Comparison of ENCODE assay signal across 18 cellular contexts in the genomic region with DNA sequence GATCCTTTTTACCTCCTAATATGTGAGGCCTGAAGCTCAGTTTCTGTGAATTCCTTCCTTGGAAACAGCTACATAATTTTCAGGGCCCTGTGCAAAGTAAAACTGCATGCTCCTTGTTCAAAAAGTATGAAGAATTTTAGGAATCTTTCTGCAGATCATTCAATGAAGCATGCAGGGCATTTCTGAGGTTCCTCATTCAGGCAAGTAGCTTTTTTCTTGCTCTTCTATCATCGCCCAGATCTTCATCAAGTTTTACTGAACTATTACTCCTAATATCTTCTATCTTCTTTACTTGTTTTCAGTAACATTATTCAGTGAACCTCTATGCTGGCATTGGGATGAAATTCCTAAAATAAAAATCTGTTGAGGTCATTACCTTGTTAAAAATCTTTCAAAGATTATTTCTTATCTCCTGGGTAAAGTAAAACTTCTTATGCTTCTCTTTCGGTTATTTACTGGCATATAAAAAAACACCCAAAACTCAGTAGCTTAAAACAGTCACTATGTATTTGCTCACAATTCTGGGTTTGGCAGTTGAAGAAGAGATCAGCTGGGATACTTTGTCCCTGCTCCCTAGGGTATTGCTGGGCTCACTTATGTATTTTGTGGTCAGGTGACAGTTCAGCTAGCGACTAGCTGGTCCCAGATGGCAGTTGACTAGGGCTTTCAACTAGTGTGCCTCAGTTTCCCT. TPM values are rescaled to one million over a fixed set of nuclear protein-coding genes. Genes with fewer than 3 reads are reported as not detected.
DNase-seq lines count a peak whose midpoint lies in the region; ATAC-seq and TF ChIP-seq lines count a peak whose summit lies in the region.
"Had no signal": no experiment of that assay in that cellular context is flagged by ENCODE, and none has a peak within 500 bp of the region (broad histone marks: within the 10 kb centered on the region; RNA-seq: fewer than 3 reads in every experiment).

No MANE protein-coding gene starts in this region.

- peak overlapping the region in 3 of 5 donors; percentile 1 to 39 (median 32) for H3K9ac ChIP-seq in subcutaneous abdominal adipose tissue (ENCODE audit: low read length in 5 of 5)

- peaks cover 13% of the 10 kb centered on the region; the same call in 1 of the 2 replicates for H3F3A ChIP-seq in PC-9 (ENCODE audit: insufficient read depth, low read depth)

- TF ChIP-seq CTCF in heart right ventricle (IDR thresholded peaks at IDR 0.05) (no peak), PC-9 (conservative IDR thresholded peaks at IDR 0.05) (no peak), lower leg skin (IDR thresholded peaks at IDR 0.05) (no peak), BE2C (IDR thresholded peaks at IDR 0.05; ENCODE audit: low read depth, low read length) (no peak)

- no TSS peak for BruUV-seq in PC-9 (replicated peaks; lab: Mats Ljungman, UMichigan)

- H3K27ac ChIP-seq in heart right ventricle (peak overlapping the region in 6 of 10 donors; percentile 23 to 83 (median 70)), PC-9 (peak overlapping the region; percentile 58), subcutaneous abdominal adipose tissue (ENCODE audit: low read depth, low read length) (peak overlapping the region; percentile 67)
- H3K27ac ChIP-seq: tibial artery had no signal

- no peaks in the 10 kb centered on the region for H3K79me2 ChIP-seq in PC-9 (ENCODE audit: low read depth)

- H3K4me2 ChIP-seq in PC-9, result peak overlapping the region; percentile 39

- H3K27me3 ChIP-seq in heart right ventricle (no peaks in the 10 kb centered on the region), PC-9 (ENCODE audit: insufficient read depth, low read depth) (no peaks in the 10 kb centered on the region), subcutaneous abdominal adipose tissue (ENCODE audit: control insufficient read depth in 5 of 5, insufficient read depth in 4 of 5, low read length in 5 of 5) (no peaks in the 10 kb centered on the region), BE2C (no peaks in the 10 kb centered on the region)
- H3K27me3 ChIP-seq: tibial artery had no signal

- H3K9me3 ChIP-seq in heart right ventricle (no peaks in the 10 kb centered on the region), PC-9 (ENCODE audit: insufficient read depth, low read depth) (no peaks in the 10 kb centered on the region), subcutaneous abdominal adipose tissue (ENCODE audit: control insufficient read depth in 5 of 5, low read length in 5 of 5) (no peaks in the 10 kb centered on the region), BE2C (no peaks in the 10 kb centered on the region)
- H3K9me3 ChIP-seq: tibial artery had no signal

- no peaks in the 10 kb centered on the region for H3K9me2 ChIP-seq in PC-9 (ENCODE audit: insufficient read depth)

- TF ChIP-seq POLR2A in lower leg skin (IDR thresholded peaks at IDR 0.05), result no peak

- H3K36me3 ChIP-seq in heart right ventricle, result no peaks in the 10 kb centered on the region
- no peaks in the 10 kb centered on the region for H3K36me3 ChIP-seq in PC-9 (ENCODE audit: low read depth)
- no peaks in the 10 kb centered on the region for H3K36me3 ChIP-seq in subcutaneous abdominal adipose tissue (ENCODE audit: control insufficient read depth in 5 of 5, insufficient read depth in 5 of 5, low read length in 5 of 5)
- H3K36me3 ChIP-seq in BE2C, result no peaks in the 10 kb centered on the region
- H3K36me3 ChIP-seq: tibial artery had no signal

- H2AFZ ChIP-seq in PC-9, result 0 out of 2 replicates have a peak overlapping the region, but pooled peaks have one; percentile 34

- H4K20me1 ChIP-seq in PC-9 (ENCODE audit: insufficient read depth), result no peaks in the 10 kb centered on the region

- intact Hi-C loops in heart right ventricle (cut with DNase I), result loop anchor here in 4 of 10 donors (10.0 kb wide), 1 partner anchor 481 kb away; a partner anchor contains a TSS
- intact Hi-C loops in left ventricle myocardium superior (cut with micrococcal nuclease), result no loop called here
- intact Hi-C loops in PC-9 (cut with micrococcal nuclease; ENCODE audit: unreplicated experiment), result no loop called here
- intact Hi-C loops in lower leg skin (cut with DNase I; ENCODE audit: low total_unique reads), result loop anchor here (10.0 kb wide), 1 partner anchor 481 kb away; a partner anchor contains a TSS

- POLR2A ChIA-PET in PC-9 (lab: Charles Lee; ENCODE audit: unreplicated experiment), result no interaction called here

- CTCF ChIA-PET in PC-9 (lab: Charles Lee), result no interaction called here

- WGBS in heart right ventricle, 2 donors, result 39 to 50% methylated on average over 3 of the region's 3 CpGs
- WGBS in lower leg skin, 2 donors, result 54 to 79% methylated on average over 3 of the region's 3 CpGs

- H3K4me1 ChIP-seq in heart right ventricle, result peaks cover 0 to 36% (median 25%) of the 10 kb centered on the region in 9 donors
- H3K4me1 ChIP-seq in PC-9 (replicated peaks; ENCODE audit: insufficient read depth), result peaks cover 42% of the 10 kb centered on the region
- H3K4me1 ChIP-seq in subcutaneous abdominal adipose tissue (ENCODE audit: control insufficient read depth in 5 of 5, insufficient read depth in 5 of 5, low read length in 5 of 5), result peaks cover 0 to 24% (median 23%) of the 10 kb centered on the region in 5 donors
- H3K4me1 ChIP-seq in BE2C, result peaks cover 4% of the 10 kb centered on the region

- DNase-seq in heart right ventricle, result no peak
- no peak for DNase-seq in left ventricle myocardium superior
- DNase-seq in PC-9, result no peak
- DNase-seq in iris pigment epithelial cell (ENCODE audit: low read depth), result peak; percentile 34
- no peak for DNase-seq in lower leg skin (ENCODE audit: low spot score in 2 of 2)
- DNase-seq in stimulated activated CD4-positive, alpha-beta T cell treated with anti-CD3 and anti-CD28 coated beads, Interleukin-4, amount 100 ng/mL, for 4 hours, result no peak
- no peak for DNase-seq in BE2C
- DNase-seq: activated CD4-positive, alpha-beta T cell treated with anti-CD3 and anti-CD28 coated beads for 4 hours; activated T-cell treated with anti-CD3 and anti-CD28 coated beads for 4 hours; MM.1S; naive B cell; NCI-H2081; NCI-H526 treated with DMSO at 0.1 percent for 48 hours; RPMI8226; stimulated activated CD4-positive, alpha-beta T cell treated with anti-CD3 and anti-CD28 coated beads, Interleukin-2, amount 100 ng/mL, for 24 hours; T-helper 2 cell; tibial artery had no signal

- ATAC-seq in heart right ventricle (no peak), left ventricle myocardium superior (no peak)

- H3K4me3 ChIP-seq in heart right ventricle (no peak overlapping the region), PC-9 (no peak overlapping the region), subcutaneous abdominal adipose tissue (ENCODE audit: low read depth in 1 of 5, low read length in 5 of 5) (peak overlapping the region in 4 of 5 donors; percentile 45 to 51 (median 50)), lower leg skin (ENCODE audit: low read depth, poor library complexity, severe bottlenecking) (no peak overlapping the region), BE2C (ENCODE audit: low read depth, low read length) (no peak overlapping the region)
- H3K4me3 ChIP-seq: tibial artery had no signal

RNA-seq across cellular contexts. Expression of a gene that starts 42.6 kb away (rescaled TPM):
- 10 to 100 TPM; 29.2 to 44.2 (median 33.1) TPM for total RNA-seq in heart right ventricle
- 10 to 100 TPM in 1 of 2 donors, 1 to 10 TPM in 1; 8.9 to 19.6 TPM for polyA plus RNA-seq in heart right ventricle
- 29.7 TPM for total RNA-seq in left ventricle myocardium superior
- 41.6 and 45.9 TPM in 2 replicates for total RNA-seq in PC-9 (2021)
- total RNA-seq in lower leg skin, result 10 to 100 TPM; 21.3 to 52.3 (median 32.0) TPM
- polyA plus RNA-seq in BE2C (2012; ENCODE audit: insufficient read depth, insufficient read length, low read depth), result 32.1 TPM

Comparison
In these comparisons a context has a peak if more than half of its experiments do, and no peak if none do; other contexts are left out.
1. H3K4me3 ChIP-seq: peak in subcutaneous abdominal adipose tissue (4 of 5); none in heart right ventricle (0 of 10), PC-9 (single experiment), lower leg skin (single experiment) and BE2C (single experiment).
2. Peak in every context shown above with its lines, with median percentiles within 50 percentile points of each other: H3K27ac ChIP-seq.